Comparison of ENCODE assay signal across 27 cellular contexts in the genomic region with DNA sequence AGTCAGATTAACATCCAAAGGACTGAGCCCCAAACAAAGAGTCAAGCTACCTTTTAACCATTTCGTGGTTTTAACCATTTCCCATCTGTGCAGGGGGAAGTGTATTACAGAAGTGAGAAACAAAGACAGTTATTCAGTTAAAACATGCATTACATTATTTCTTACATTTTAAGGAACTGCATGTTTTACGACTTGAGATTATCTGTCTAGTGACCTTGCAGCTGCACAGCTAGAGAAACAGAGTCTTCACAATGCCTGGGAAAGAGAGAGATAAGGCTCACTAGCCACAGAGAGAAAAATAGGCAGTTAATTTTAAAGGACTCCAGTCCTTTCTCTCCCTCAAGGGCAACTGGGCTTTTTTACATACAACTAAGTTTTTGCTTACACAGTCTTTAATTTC. TPM values are rescaled to one million over a fixed set of nuclear protein-coding genes. Genes with fewer than 3 reads are reported as not detected.
DNase-seq lines count a peak whose midpoint lies in the region; ATAC-seq, FAIRE-seq and TF ChIP-seq lines count a peak whose summit lies in the region.
"Had no signal": no experiment of that assay in that cellular context is flagged by ENCODE, and none has a peak within 500 bp of the region (broad histone marks: within the 10 kb centered on the region; RNA-seq: fewer than 3 reads in every experiment).

No MANE protein-coding gene starts in this region.

- TF ChIP-seq RAD21 in K562 (CRISPR knock-in tag; conservative IDR thresholded peaks at IDR 0.05 in 1 of 2, IDR thresholded peaks at IDR 0.05 in 1 of 2) = no peak

- H3K4me1 ChIP-seq in K562 (replicated peaks in 1 of 2; ENCODE audit: control insufficient read depth in 2 of 2, insufficient read depth in 2 of 2, low read length in 2 of 2) = no peaks in the 10 kb centered on the region
- H3K4me1 ChIP-seq: A549; BLaER1 treated with 17β-estradiol and CSF1 and Interleukin-3, amounts not matched to agents 10 nM and 100 nM had no signal

- POLR2A ChIA-PET in K562 (lab: Yijun Ruan, JAX) = no interaction called here

- FAIRE-seq in K562 (lab: Jason Lieb, UNC) = peak; percentile 15
- FAIRE-seq: D721Med, GM18507 had no signal

- H3K27me3 ChIP-seq in K562 (ENCODE audit: control insufficient read depth in 2 of 2, insufficient read depth in 2 of 2, low read length in 2 of 2) = no peaks in the 10 kb centered on the region

- in situ Hi-C loops in K562 (cut with MboI) = no loop called here

- peak overlapping the region; percentile 25; the same call in 1 of the 2 replicates for H3K4me2 ChIP-seq in K562 (ENCODE audit: insufficient read depth, low read length)
- H3K4me2 ChIP-seq: A549; BLaER1 treated with 17β-estradiol and CSF1 and Interleukin-3, amounts not matched to agents 10 nM and 100 nM; GM23338 had no signal

- peak; percentile 42; the same call in 1 of the 3 replicates for ATAC-seq in K562
- no peak for ATAC-seq in GM21360 (IDR thresholded peaks at IDR 0.05; ENCODE audit: unreplicated experiment)
- ATAC-seq: A549, GM23338 had no signal

- peak overlapping the region; percentile 56; the same call in 1 of the 3 replicates for H3K27ac ChIP-seq in K562 (ENCODE audit: extremely low read depth, low read depth, low read length)
- H3K27ac ChIP-seq: A549; BLaER1 treated with 17β-estradiol and CSF1 and Interleukin-3, amounts not matched to agents 10 nM and 100 nM had no signal

- 0% methylated on average over 2 of the region's 2 CpGs for WGBS in K562 (ENCODE audit: insufficient coverage, low coverage, missing lambda C conversion rate)

- TF ChIP-seq POLR2A in NB4 (IDR thresholded peaks at IDR 0.05; ENCODE audit: extremely low read depth, insufficient read length) = no peak
- TF ChIP-seq POLR2A in K562 (conservative IDR thresholded peaks at IDR 0.05) = no peak

- H3K36me3 ChIP-seq in K562 (ENCODE audit: control insufficient read depth, insufficient read depth, low read length) = no peaks in the 10 kb centered on the region
- H3K36me3 ChIP-seq: BLaER1 treated with 17β-estradiol and CSF1 and Interleukin-3, amounts not matched to agents 10 nM and 100 nM had no signal

- H2AFZ ChIP-seq in K562 (ENCODE audit: low read depth, low read length) = no peak overlapping the region
- H2AFZ ChIP-seq: GM23338 had no signal

- no peaks in the 10 kb centered on the region; the same call in 1 of the 2 replicates for H3K9me3 ChIP-seq in K562 (replicated peaks; ENCODE audit: control insufficient read depth, insufficient read depth, low read depth, low read length)

- H3K79me2 ChIP-seq in K562 (ENCODE audit: control insufficient read depth, insufficient read depth, low read length) = peaks cover 16% of the 10 kb centered on the region; the same call in 2 of the 3 replicates

- CTCF ChIA-PET in K562 (lab: Yijun Ruan, JAX; ENCODE audit: low intra/inter-chr PET ratio) = no interaction called here

- H3K9ac ChIP-seq in K562 (ENCODE audit: insufficient read depth in 1 of 2, low read depth in 2 of 2, low read length in 2 of 2) = no peak overlapping the region
- H3K9ac ChIP-seq: BLaER1 treated with 17β-estradiol and CSF1 and Interleukin-3, amounts not matched to agents 10 nM and 100 nM had no signal

- H3K4me3 ChIP-seq in NB4 (ENCODE audit: low read depth, low read length) (no peak overlapping the region), K562 (no peak overlapping the region)
- H3K4me3 ChIP-seq: A549; BLaER1 treated with 17β-estradiol and CSF1 and Interleukin-3, amounts not matched to agents 10 nM and 100 nM; GM23338 had no signal

- H4K20me1 ChIP-seq in K562 (replicated peaks; ENCODE audit: control insufficient read depth, insufficient read depth, low read length) = no peaks in the 10 kb centered on the region
- H4K20me1 ChIP-seq: BLaER1 treated with 17β-estradiol and CSF1 and Interleukin-3, amounts not matched to agents 10 nM and 100 nM had no signal

- TF ChIP-seq CTCF in NB4 (IDR thresholded peaks at IDR 0.05; ENCODE audit: low read depth, low read length) (no peak), K562 (IDR thresholded peaks at IDR 0.05 in 2 of 3, conservative IDR thresholded peaks at IDR 0.05 in 1 of 3; ENCODE audit: insufficient read depth in 2 of 3, low read depth in 1 of 3, low read length in 3 of 3) (no peak)

- peak; percentile 5; the same call in 1 of the 2 replicates for TF ChIP-seq EP300 in K562 (IDR thresholded peaks at IDR 0.05; ENCODE audit: low read length)

- no TSS peak for BruUV-seq in K562 (replicated peaks; lab: Mats Ljungman, UMichigan)

- no peaks in the 10 kb centered on the region for H3K9me1 ChIP-seq in K562 (ENCODE audit: control insufficient read depth, insufficient read depth, low read length)

- intact Hi-C loops in K562 (cut with micrococcal nuclease) = no loop called here

- peak; percentile 11 to 24 for DNase-seq in Kasumi-1 (lab: John Stamatoyannopoulos, UW)
- DNase-seq in NB4 (ENCODE audit: low read depth) = peak; percentile 3
- DNase-seq in SIG-M5 (lab: John Stamatoyannopoulos, UW) = peak; percentile 1
- DNase-seq in K562 (ENCODE audit: extremely low read depth in 1 of 4, low spot score in 3 of 4) = peak in 1 of 4 experiments; percentile 24
- DNase-seq in OCI-M2 (lab: John Stamatoyannopoulos, UW; ENCODE audit: unreplicated experiment) = no peak
- DNase-seq in NCI-H2107 (lab: John Stamatoyannopoulos, UW) = no peak
- DNase-seq: AML-193; CD4-positive, alpha-beta T cell; H9; IMR-90; NCI-H1092; NCI-H1417 treated with DMSO at 0.1 percent for 48 hours; NCI-H187; NCI-H2081 treated with DMSO at 0.1 percent for 48 hours; NCI-H2171 treated with DMSO at 0.1 percent for 48 hours; NCI-H524 treated with DMSO at 0.1 percent for 48 hours; NK-92 treated with Interleukin-12 subunit alpha and Interleukin-12 subunit beta, amount 100 ng/mL, for 24 hours; Right ventricle myocardium superior; RPMI8226; T-helper 1 cell had no signal

TF ChIP-seq in K562, 482 proteins besides CTCF, POLR2A, EP300 and RAD21 (continues in another document):
- TF ChIP-seq LCOR (CRISPR knock-in tag; IDR thresholded peaks at IDR 0.05) = no peak
- no peak for TF ChIP-seq SIN3B (IDR thresholded peaks at IDR 0.05; ENCODE audit: low read depth)
- no peak for TF ChIP-seq PURB (CRISPR knock-in tag; IDR thresholded peaks at IDR 0.05; ENCODE audit: low read depth)
- no peak for TF ChIP-seq ZFP30 (CRISPR knock-in tag; IDR thresholded peaks at IDR 0.05; ENCODE audit: borderline replicate concordance)
- TF ChIP-seq HIVEP1 (CRISPR knock-in tag; IDR thresholded peaks at IDR 0.05) = no peak
- TF ChIP-seq, protein P1, sequence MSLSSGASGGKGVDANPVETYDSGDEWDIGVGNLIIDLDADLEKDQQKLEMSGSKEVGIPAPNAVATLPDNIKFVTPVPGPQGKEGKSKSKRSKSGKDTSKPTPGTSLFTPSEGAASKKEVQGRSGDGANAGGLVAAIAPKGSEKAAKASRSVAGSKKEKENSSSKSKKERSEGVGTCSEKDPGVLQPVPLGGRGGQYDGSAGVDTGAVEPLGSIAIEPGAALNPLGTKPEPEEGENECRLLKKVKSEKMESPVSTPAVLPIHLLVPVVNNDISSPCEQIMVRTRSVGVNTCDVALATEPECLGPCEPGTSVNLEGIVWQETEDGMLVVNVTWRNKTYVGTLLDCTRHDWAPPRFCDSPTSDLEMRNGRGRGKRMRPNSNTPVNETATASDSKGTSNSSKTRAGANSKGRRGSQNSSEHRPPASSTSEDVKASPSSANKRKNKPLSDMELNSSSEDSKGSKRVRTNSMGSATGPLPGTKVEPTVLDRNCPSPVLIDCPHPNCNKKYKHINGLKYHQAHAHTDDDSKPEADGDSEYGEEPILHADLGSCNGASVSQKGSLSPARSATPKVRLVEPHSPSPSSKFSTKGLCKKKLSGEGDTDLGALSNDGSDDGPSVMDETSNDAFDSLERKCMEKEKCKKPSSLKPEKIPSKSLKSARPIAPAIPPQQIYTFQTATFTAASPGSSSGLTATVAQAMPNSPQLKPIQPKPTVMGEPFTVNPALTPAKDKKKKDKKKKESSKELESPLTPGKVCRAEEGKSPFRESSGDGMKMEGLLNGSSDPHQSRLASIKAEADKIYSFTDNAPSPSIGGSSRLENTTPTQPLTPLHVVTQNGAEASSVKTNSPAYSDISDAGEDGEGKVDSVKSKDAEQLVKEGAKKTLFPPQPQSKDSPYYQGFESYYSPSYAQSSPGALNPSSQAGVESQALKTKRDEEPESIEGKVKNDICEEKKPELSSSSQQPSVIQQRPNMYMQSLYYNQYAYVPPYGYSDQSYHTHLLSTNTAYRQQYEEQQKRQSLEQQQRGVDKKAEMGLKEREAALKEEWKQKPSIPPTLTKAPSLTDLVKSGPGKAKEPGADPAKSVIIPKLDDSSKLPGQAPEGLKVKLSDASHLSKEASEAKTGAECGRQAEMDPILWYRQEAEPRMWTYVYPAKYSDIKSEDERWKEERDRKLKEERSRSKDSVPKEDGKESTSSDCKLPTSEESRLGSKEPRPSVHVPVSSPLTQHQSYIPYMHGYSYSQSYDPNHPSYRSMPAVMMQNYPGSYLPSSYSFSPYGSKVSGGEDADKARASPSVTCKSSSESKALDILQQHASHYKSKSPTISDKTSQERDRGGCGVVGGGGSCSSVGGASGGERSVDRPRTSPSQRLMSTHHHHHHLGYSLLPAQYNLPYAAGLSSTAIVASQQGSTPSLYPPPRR (CRISPR knock-in tag; IDR thresholded peaks at IDR 0.05; ENCODE audit: borderline replicate concordance) = no peak
- peak; percentile 49 for TF ChIP-seq GATA2 (CRISPR knock-in tag; IDR thresholded peaks at IDR 0.05)
- peak; percentile 59 for TF ChIP-seq CBFA2T3 (IDR thresholded peaks at IDR 0.05)
- TF ChIP-seq CCAR2 (IDR thresholded peaks at IDR 0.05; ENCODE audit: low read depth, low read length) = no peak
- no peak for TF ChIP-seq NFYB (IDR thresholded peaks at IDR 0.05; ENCODE audit: extremely low read depth, insufficient read length)

RNA-seq across cellular contexts. Expression of gene KLHL4, which starts 48.7 kb away (rescaled TPM):
- 0.30 and 0.48 TPM in 2 replicates for total RNA-seq in K562 (2011; cell fraction: chromatin; rRNA removed; ENCODE audit: low replicate concordance)
- 0.17 and 0.26 TPM in 2 replicates for total RNA-seq in K562 (2011; cell fraction: nucleolus; rRNA removed)
- 0.08 and 0.37 TPM in 2 replicates for total RNA-seq in K562 (2011; cell fraction: nucleoplasm; rRNA removed)
- total RNA-seq in K562 (2014; rRNA removed) (0.08 and 0.09 TPM in 2 replicates), K562 (2014; rRNA removed; fragmentation: Illumina TruSeq; extraction: Trizol) (0.04 and 0.10 TPM in 2 replicates), K562 (2015; rRNA removed; fragmentation: Illumina TruSeq; extraction: Trizol) (0.04 and 0.19 TPM in 2 replicates), K562 (2021) (0.09 and 0.16 TPM in 2 replicates)
- polyA plus RNA-seq in K562 (2011; rRNA removed) (0.06 and 0.12 TPM in 2 replicates), K562 (2014; fragmentation: Illumina TruSeq; extraction: Trizol) (0.06 and 0.13 TPM in 2 replicates), K562 (2014; fragmentation: Nextera tagmentation; extraction: Ambion mirVana) (under 1 TPM; 0.04 to 0.07 TPM), K562 (2014; rRNA removed) (0.04 TPM in 1 of 2 replicates, not detected in the other)
- 0.04 TPM in 1 of 2 replicates, not detected in the other for polyA plus RNA-seq in K562 (2011; cell fraction: cytosol; rRNA removed)
- polyA plus RNA-seq in K562 (2011; cell fraction: nucleus; rRNA removed) = 0.03 TPM in 1 of 2 replicates, not detected in the other
- 0.16 and 1.6 TPM in 2 replicates for polyA plus RNA-seq in K562 (2012)
- polyA minus RNA-seq in K562 (2011; rRNA and poly(A)+ RNA removed) = 0.07 and 0.63 TPM in 2 replicates
- polyA minus RNA-seq in K562 (2011; cell fraction: cytosol; rRNA and poly(A)+ RNA removed) = not detected in 2 replicates
- polyA minus RNA-seq in K562 (2011; cell fraction: nucleus; rRNA and poly(A)+ RNA removed) = 0.11 TPM in 1 of 2 replicates, not detected in the other
- total RNA-seq: CD4-positive, alpha-beta T cell; G401 had no signal

Comparison
In these comparisons a context has a peak if more than half of its experiments do, and no peak if none do; other contexts are left out.
1. DNase-seq: peak in Kasumi-1 (2 of 2), NB4 (single experiment) and SIG-M5 (single experiment); none in OCI-M2 (single experiment) and NCI-H2107 (single experiment).